Comparison of ENCODE assay signal across 11 cellular contexts in genomic region chr6:30207619-30208295, GRCh38. TPM values are rescaled to one million over a fixed set of nuclear protein-coding genes. Genes with fewer than 3 reads are reported as not detected.
DNase-seq lines count a peak whose midpoint lies in the region; FAIRE-seq and TF ChIP-seq lines count a peak whose summit lies in the region.
"Had no signal": no experiment of that assay in that cellular context is flagged by ENCODE, and none has a peak within 500 bp of the region (broad histone marks: within the 10 kb centered on the region; RNA-seq: fewer than 3 reads in every experiment).

No MANE protein-coding gene starts in this region.

- H3K4me1 ChIP-seq in HUES6 (ENCODE audit: control insufficient read depth, insufficient read depth, low read length) (peaks cover 60% of the 10 kb centered on the region), hepatocyte (ENCODE audit: insufficient read depth) (peaks cover 38% of the 10 kb centered on the region), skeletal muscle satellite cell (ENCODE audit: control insufficient read depth, insufficient read depth, low read length) (peaks cover 37% of the 10 kb centered on the region)

- H3K4me3 ChIP-seq in HUES6 (ENCODE audit: low read depth, low read length) (peak overlapping the region; percentile 13; the same call in 1 of the 2 replicates), hepatocyte (no peak overlapping the region), skeletal muscle satellite cell (ENCODE audit: low read length) (no peak overlapping the region)
- H3K4me3 ChIP-seq: K562 had no signal

- no peaks in the 10 kb centered on the region for H3K9me3 ChIP-seq in HUES6 (ENCODE audit: control insufficient read depth, insufficient read depth, low read depth, low read length)
- no peaks in the 10 kb centered on the region for H3K9me3 ChIP-seq in hepatocyte (ENCODE audit: low read depth)
- no peaks in the 10 kb centered on the region for H3K9me3 ChIP-seq in skeletal muscle satellite cell (replicated peaks; ENCODE audit: low read length)

- no peak overlapping the region for H2AFZ ChIP-seq in hepatocyte

- H3K27me3 Mint-ChIP-seq in MCF 10A (ENCODE audit: insufficient read depth, unreplicated experiment) = no peaks in the 10 kb centered on the region
- H3K27me3 Mint-ChIP-seq: stimulated activated naive CD8-positive, alpha-beta T cell treated with anti-CD3 and anti-CD28 coated beads, Interleukin-15, Interleukin-2, amounts not matched to agents 100 ng/mL and 50 ng/mL, for 24 hours had no signal

- no peak overlapping the region for H3K9ac ChIP-seq in HUES6 (ENCODE audit: low read length)
- no peak overlapping the region for H3K9ac ChIP-seq in skeletal muscle satellite cell (ENCODE audit: low read depth, low read length)

- H3K27ac Mint-ChIP-seq in MCF 10A (ENCODE audit: low read depth, unreplicated experiment) = peak overlapping the region; percentile 36
- H3K27ac Mint-ChIP-seq: stimulated activated naive CD8-positive, alpha-beta T cell treated with anti-CD3 and anti-CD28 coated beads, Interleukin-15, Interleukin-2, amounts not matched to agents 100 ng/mL and 50 ng/mL, for 24 hours had no signal

- peak; percentile 58 for DNase-seq in MCF 10A (ENCODE audit: unreplicated experiment)
- no peak for DNase-seq in hepatocyte (ENCODE audit: low spot score)
- no peak for DNase-seq in DMS 273 (lab: John Stamatoyannopoulos, UW; ENCODE audit: unreplicated experiment)
- no peak for DNase-seq in NCI-H2029 treated with DMSO at 0.1 percent for 48 hours (lab: John Stamatoyannopoulos, UW)
- DNase-seq in D721Med (ENCODE audit: insufficient read length, low spot score) = no peak
- DNase-seq in ureter (ENCODE audit: low spot score) = no peak

- peak overlapping the region; percentile 50 for H3K4me3 Mint-ChIP-seq in MCF 10A (ENCODE audit: unreplicated experiment)
- H3K4me3 Mint-ChIP-seq: stimulated activated naive CD8-positive, alpha-beta T cell treated with anti-CD3 and anti-CD28 coated beads, Interleukin-15, Interleukin-2, amounts not matched to agents 100 ng/mL and 50 ng/mL, for 24 hours had no signal

- H3K4me2 ChIP-seq in hepatocyte (peak overlapping the region; percentile 65), skeletal muscle satellite cell (ENCODE audit: low read length) (peak overlapping the region; percentile 42)

- BruUV-seq in MCF 10A (replicated peaks; lab: Mats Ljungman, UMichigan) = no TSS peak

- H3K9me3 Mint-ChIP-seq in MCF 10A (ENCODE audit: unreplicated experiment) = no peaks in the 10 kb centered on the region
- H3K9me3 Mint-ChIP-seq: stimulated activated naive CD8-positive, alpha-beta T cell treated with anti-CD3 and anti-CD28 coated beads, Interleukin-15, Interleukin-2, amounts not matched to agents 100 ng/mL and 50 ng/mL, for 24 hours had no signal

- intact Hi-C loops in MCF 10A (cut with micrococcal nuclease) = no loop called here

- WGBS in hepatocyte (ENCODE audit: low lambda C conversion rate, missing lambda C conversion rate) = 62% methylated on average over 4 of the region's 4 CpGs

- POLR2A ChIA-PET in MCF 10A (lab: Yijun Ruan, JAX) = interaction anchor here (0.7 to 2.6 kb wide), 13 partner anchors 8 to 146 kb away, joined by 3 to 14 read pairs (median 6); partner anchors contain the start of genes PPP1R11 and TRIM39

- no peaks in the 10 kb centered on the region for H3K9me2 ChIP-seq in hepatocyte (replicated peaks; ENCODE audit: insufficient read depth)

- H3K27me3 ChIP-seq in HUES6 (ENCODE audit: control insufficient read depth, insufficient read depth, low read length) (no peaks in the 10 kb centered on the region), hepatocyte (no peaks in the 10 kb centered on the region), skeletal muscle satellite cell (ENCODE audit: control insufficient read depth, insufficient read depth, low read length) (no peaks in the 10 kb centered on the region)

- H3K36me3 ChIP-seq in HUES6 (ENCODE audit: control insufficient read depth, insufficient read depth, low read length) (no peaks in the 10 kb centered on the region), hepatocyte (replicated peaks; ENCODE audit: insufficient read depth, low read depth) (no peaks in the 10 kb centered on the region), skeletal muscle satellite cell (ENCODE audit: insufficient read depth, low read length) (peaks cover 8% of the 10 kb centered on the region)

- peaks cover 45% of the 10 kb centered on the region for H3K36me3 Mint-ChIP-seq in MCF 10A (ENCODE audit: insufficient read depth, unreplicated experiment)

- H3K4me1 Mint-ChIP-seq in MCF 10A (ENCODE audit: insufficient read depth, unreplicated experiment) = peaks cover 48% of the 10 kb centered on the region

- FAIRE-seq in D721Med (lab: Jason Lieb, UNC) = no peak
- FAIRE-seq: K562 had no signal

- peaks cover 62% of the 10 kb centered on the region for H4K20me1 ChIP-seq in hepatocyte (ENCODE audit: insufficient read depth, poor library complexity, severe bottlenecking)

- TF ChIP-seq CTCF in MCF 10A (IDR thresholded peaks at IDR 0.05; ENCODE audit: unreplicated experiment) = no peak
- TF ChIP-seq CTCF in hepatocyte (IDR thresholded peaks at IDR 0.05; ENCODE audit: poor library complexity) = no peak
- TF ChIP-seq CTCF in D721Med (IDR thresholded peaks at IDR 0.05; ENCODE audit: insufficient read depth, missing control alignments) = no peak

- H3K79me2 ChIP-seq in hepatocyte = peaks cover 89% of the 10 kb centered on the region

- H3K27ac ChIP-seq in HUES6 (ENCODE audit: low read depth, low read length) = no peak overlapping the region
- H3K27ac ChIP-seq in hepatocyte = peak overlapping the region; percentile 78

- CTCF ChIA-PET in MCF 10A (lab: Yijun Ruan, JAX) = interaction anchor here (0.8 to 1.6 kb wide), 3 partner anchors 12 to 76 kb away, joined by 3 to 6 read pairs (median 3); no protein-coding TSS in a partner anchor

RNA-seq across cellular contexts. Expression of gene TRIM26, which starts 5.4 kb away (rescaled TPM):
- 48.6 and 60.6 TPM in 2 replicates for total RNA-seq in MCF 10A (2022)
- 37.2 and 42.3 TPM in 2 replicates for total RNA-seq in hepatocyte
- 27.2 and 29.3 TPM in 2 replicates for polyA plus RNA-seq in hepatocyte
- total RNA-seq in skeletal muscle satellite cell (2012; rRNA removed) = 19.9 and 21.0 TPM in 2 replicates
- total RNA-seq in ureter = 61.4 TPM

RNA-seq across cellular contexts. Expression of gene TRIM15, which starts 44.4 kb away (rescaled TPM):
- total RNA-seq in MCF 10A (2022) = 0.79 TPM in 1 of 2 replicates, not detected in the other
- 2.6 and 3.6 TPM in 2 replicates for total RNA-seq in hepatocyte
- polyA plus RNA-seq in hepatocyte = 1.2 and 1.5 TPM in 2 replicates
- total RNA-seq in skeletal muscle satellite cell (2012; rRNA removed) = not detected in 2 replicates
- total RNA-seq in ureter = not detected
- total RNA-seq: omental fat pad had no signal

RNA-seq across cellular contexts. Expression of gene TRIM10, which starts 46.7 kb away (rescaled TPM):
- total RNA-seq in MCF 10A (2022) (not detected in 2 replicates), hepatocyte (0.12 and 0.27 TPM in 2 replicates), ureter (not detected)
- polyA plus RNA-seq in hepatocyte = 0.16 and 1.1 TPM in 2 replicates
- total RNA-seq in skeletal muscle satellite cell (2012; rRNA removed) = not detected in 2 replicates
